16 cellular contexts compared by ENCODE assay signal in the genomic region with DNA sequence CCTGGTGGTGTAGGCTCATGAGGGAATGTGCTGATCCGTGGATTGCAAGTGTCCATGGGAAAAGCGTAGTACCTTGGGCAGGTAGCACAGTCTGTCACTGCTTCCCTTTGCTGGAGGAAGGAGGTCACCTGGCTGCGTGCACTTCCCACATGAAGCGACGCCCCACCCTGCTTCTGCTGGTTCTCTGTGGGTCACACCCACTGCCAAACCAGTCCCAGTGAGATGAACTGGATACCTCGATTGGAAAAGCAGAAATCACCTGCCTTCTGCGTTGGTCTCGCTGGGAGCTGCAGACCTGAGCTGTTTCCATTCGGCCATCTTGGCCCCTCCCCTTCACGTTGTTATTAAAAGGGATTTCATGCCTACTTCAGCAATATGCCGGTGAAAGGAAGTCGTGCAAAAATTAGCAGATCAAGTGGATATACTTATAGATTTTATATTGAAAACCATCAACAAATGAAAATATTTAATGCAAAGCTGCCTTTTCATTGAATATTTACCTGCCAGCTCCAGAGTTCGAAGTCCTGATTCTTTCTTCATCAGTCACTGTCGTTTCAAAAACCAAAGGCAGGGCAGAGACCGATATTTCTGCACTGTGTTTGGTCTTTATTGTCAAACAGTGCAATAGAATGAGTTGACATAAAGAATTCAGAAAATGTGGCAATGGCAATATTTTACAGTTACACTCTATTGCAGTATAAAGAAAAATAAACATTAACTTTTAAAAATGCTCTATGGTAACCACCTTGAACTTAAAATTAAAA.
A peak's percentile ranks its signal among the peaks of the same experiment; 100 is the strongest.
DNase-seq lines count a peak whose midpoint lies in the region; ATAC-seq and TF ChIP-seq lines count a peak whose summit lies in the region.
"Had no signal": no experiment of that assay in that cellular context is flagged by ENCODE, and none has a peak within 500 bp of the region (broad histone marks: within the 10 kb centered on the region; RNA-seq: fewer than 3 reads in every experiment).

No MANE protein-coding gene starts in this region.

- no peak overlapping the region for H3K4me3 ChIP-seq in GM23338
- H3K4me3 ChIP-seq: K562 had no signal

- H3K4me3 Mint-ChIP-seq in GM23338: no peak overlapping the region

- H3K79me2 ChIP-seq in GM23338 (replicated peaks; ENCODE audit: insufficient read depth): peaks cover 4% of the 10 kb centered on the region

- peaks cover 11% of the 10 kb centered on the region for H3K36me3 ChIP-seq in GM23338 (ENCODE audit: insufficient read depth)

- intact Hi-C loops in left colon (cut with DNase I, micrococcal nuclease) (no loop called here), posterior vena cava (cut with DNase I) (no loop called here)

- ATAC-seq in GM23338 (peak; percentile 39), left colon (peak; percentile 97), GM19035 (IDR thresholded peaks at IDR 0.05; ENCODE audit: unreplicated experiment) (no peak), GM18870 (IDR thresholded peaks at IDR 0.05; ENCODE audit: unreplicated experiment) (no peak)
- ATAC-seq: HCT116, K562, Right ventricle myocardium inferior had no signal

- 0 out of 2 replicates have a peak overlapping the region, but pooled peaks have one; percentile 24 for H3K27ac ChIP-seq in GM23338 (ENCODE audit: low read depth)
- H3K27ac ChIP-seq: HL-60 had no signal

- no peaks in the 10 kb centered on the region for H3F3A ChIP-seq in GM23338 (replicated peaks; ENCODE audit: low read depth)

- no peak for DNase-seq in GM23338 (ENCODE audit: low spot score)
- DNase-seq in SW480 (ENCODE audit: low spot score): peak; percentile 80
- peak; percentile 49 to 57 for DNase-seq in left colon
- DNase-seq in posterior vena cava (ENCODE audit: low spot score): peak; percentile 67
- no peak for DNase-seq in HUDEP-2 (lab: John Stamatoyannopoulos, UW; ENCODE audit: unreplicated experiment in 76 of 76)
- DNase-seq in RKO (ENCODE audit: low spot score): no peak
- DNase-seq: C1 segment of cervical spinal cord, NCI-H1436, NCI-H2029, NCI-H748 treated with DMSO at 0.1 percent for 48 hours had no signal

- no peaks in the 10 kb centered on the region; the same call in 1 of the 2 replicates for H4K20me1 ChIP-seq in GM23338 (replicated peaks; ENCODE audit: insufficient read depth)

- H3K9me3 Mint-ChIP-seq in GM23338: peaks cover 4% of the 10 kb centered on the region; the same call in 1 of the 3 replicates

- H2AFZ ChIP-seq in GM23338: no peak overlapping the region

- H3K4me1 Mint-ChIP-seq in GM23338: peaks cover 11% of the 10 kb centered on the region

- H3K27me3 Mint-ChIP-seq in GM23338 (ENCODE audit: insufficient read depth, low read depth, poor library complexity): peaks cover 3% of the 10 kb centered on the region

- no peak overlapping the region for H3K4me2 ChIP-seq in GM23338

- H3K27me3 ChIP-seq in GM23338 (ENCODE audit: insufficient read depth): no peaks in the 10 kb centered on the region

- no peaks in the 10 kb centered on the region for H3K4me1 ChIP-seq in GM23338 (ENCODE audit: insufficient read depth)

- TF ChIP-seq CTCF in GM23338 (conservative IDR thresholded peaks at IDR 0.05; ENCODE audit: low read depth in 2 of 2): no peak

- H3K36me3 Mint-ChIP-seq in GM23338 (ENCODE audit: low read depth): peaks cover 73% of the 10 kb centered on the region

- H3K9me2 ChIP-seq in GM23338 (ENCODE audit: insufficient read depth): 0 out of 2 replicates have a peak, but pooled peaks cover 7% of the 10 kb centered on the region

- H3K27ac Mint-ChIP-seq in GM23338: peak overlapping the region; percentile 39; the same call in 1 of the 2 replicates

TF ChIP-seq in GM23338, 12 proteins besides CTCF, POLR2A, EP300 and RAD21 (continues in another document):
- TF ChIP-seq STAT1 (IDR thresholded peaks at IDR 0.05; ENCODE audit: unreplicated experiment) (no peak), EZH2 (IDR thresholded peaks at IDR 0.05; ENCODE audit: low read depth, unreplicated experiment) (no peak), ZNF331 (CRISPR knock-in tag; IDR thresholded peaks at IDR 0.05; ENCODE audit: low read depth) (no peak), EZH2phosphoT487 (IDR thresholded peaks at IDR 0.05; ENCODE audit: unreplicated experiment) (no peak), REST (IDR thresholded peaks at IDR 0.05; ENCODE audit: unreplicated experiment) (no peak), CREB1 (CRISPR knock-in tag; IDR thresholded peaks at IDR 0.05; ENCODE audit: low read depth) (no peak), JUNB (IDR thresholded peaks at IDR 0.05; ENCODE audit: unreplicated experiment) (no peak), NANOG (IDR thresholded peaks at IDR 0.05; ENCODE audit: borderline replicate concordance) (no peak), ZNF114 (CRISPR knock-in tag; IDR thresholded peaks at IDR 0.05) (no peak), POLR2AphosphoS5 (IDR thresholded peaks at IDR 0.05; ENCODE audit: low read depth) (no peak)
- TF ChIP-seq, protein P1, sequence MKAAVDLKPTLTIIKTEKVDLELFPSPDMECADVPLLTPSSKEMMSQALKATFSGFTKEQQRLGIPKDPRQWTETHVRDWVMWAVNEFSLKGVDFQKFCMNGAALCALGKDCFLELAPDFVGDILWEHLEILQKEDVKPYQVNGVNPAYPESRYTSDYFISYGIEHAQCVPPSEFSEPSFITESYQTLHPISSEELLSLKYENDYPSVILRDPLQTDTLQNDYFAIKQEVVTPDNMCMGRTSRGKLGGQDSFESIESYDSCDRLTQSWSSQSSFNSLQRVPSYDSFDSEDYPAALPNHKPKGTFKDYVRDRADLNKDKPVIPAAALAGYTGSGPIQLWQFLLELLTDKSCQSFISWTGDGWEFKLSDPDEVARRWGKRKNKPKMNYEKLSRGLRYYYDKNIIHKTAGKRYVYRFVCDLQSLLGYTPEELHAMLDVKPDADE (IDR thresholded peaks at IDR 0.05): no peak

Comparison
In these comparisons a context has a peak if more than half of its experiments do, and no peak if none do; other contexts are left out.
1. ATAC-seq: peak in GM23338 (single experiment) and left colon (single experiment); none in GM19035 (single experiment) and GM18870 (single experiment).
2. DNase-seq: peak in SW480 (single experiment), left colon (2 of 2) and posterior vena cava (single experiment); none in GM23338 (single experiment), HUDEP-2 (0 of 76) and RKO (single experiment).